ENCODE assay signal across 12 cellular contexts in genomic region chr19:2275588-2276428, GRCh38. TPM values are rescaled to one million over a fixed set of nuclear protein-coding genes. Genes with fewer than 3 reads are reported as not detected.
DNase-seq lines count a peak whose midpoint lies in the region; ATAC-seq, FAIRE-seq and TF ChIP-seq lines count a peak whose summit lies in the region.
"Had no signal": no experiment of that assay in that cellular context is flagged by ENCODE, and none has a peak within 500 bp of the region (broad histone marks: within the 10 kb centered on the region; RNA-seq: fewer than 3 reads in every experiment).

No MANE protein-coding gene starts in this region.

- no peaks in the 10 kb centered on the region for H3K9me3 Mint-ChIP-seq in natural killer cell treated with Interleukin-12 subunit alpha and Interleukin-12 subunit beta and Interleukin-15 and Interleukin-18, amount 100 ng/mL, for 72 hours
- H3K9me3 Mint-ChIP-seq: activated CD4-positive, alpha-beta memory T cell treated with anti-CD3 and anti-CD28 coated beads, Interleukin-2, amount 10 ng/mL, durations not matched to agents 7 days and 5 days; nephron had no signal

- no peak for ATAC-seq in natural killer cell treated with Interleukin-12 subunit alpha and Interleukin-12 subunit beta and Interleukin-15 and Interleukin-18, amount 100 ng/mL, for 72 hours

- no peak for TF ChIP-seq POLR2A in tibial nerve (IDR thresholded peaks at IDR 0.05)

- H3K27ac ChIP-seq in angular gyrus (ENCODE audit: low read depth, low read length) (peak overlapping the region; percentile 1), tibial nerve (peak overlapping the region in 3 of 4 donors; percentile 17 to 55 (median 26))
- H3K27ac ChIP-seq: KMS-11 had no signal

- H3K4me1 ChIP-seq in tibial nerve: peaks cover 0 to 70% (median 42%) of the 10 kb centered on the region in 4 donors

- no peak overlapping the region for H3K4me3 Mint-ChIP-seq in natural killer cell treated with Interleukin-12 subunit alpha and Interleukin-12 subunit beta and Interleukin-15 and Interleukin-18, amount 100 ng/mL, for 72 hours

- no peaks in the 10 kb centered on the region for H3K27me3 ChIP-seq in tibial nerve

- peak overlapping the region in 1 of 4 donors; percentile 5 for H3K4me3 ChIP-seq in tibial nerve
- H3K4me3 ChIP-seq: GM23248 had no signal

- peaks cover 12% of the 10 kb centered on the region for H3K36me3 Mint-ChIP-seq in natural killer cell treated with Interleukin-12 subunit alpha and Interleukin-12 subunit beta and Interleukin-15 and Interleukin-18, amount 100 ng/mL, for 72 hours

- peaks cover 0 to 34% (median 16%) of the 10 kb centered on the region in 3 donors for H3K36me3 ChIP-seq in tibial nerve

- no peaks in the 10 kb centered on the region for H3K27me3 Mint-ChIP-seq in natural killer cell treated with Interleukin-12 subunit alpha and Interleukin-12 subunit beta and Interleukin-15 and Interleukin-18, amount 100 ng/mL, for 72 hours
- H3K27me3 Mint-ChIP-seq: activated CD4-positive, alpha-beta memory T cell treated with anti-CD3 and anti-CD28 coated beads, Interleukin-2, amount 10 ng/mL, durations not matched to agents 7 days and 5 days had no signal

- H3K27ac Mint-ChIP-seq in natural killer cell treated with Interleukin-12 subunit alpha and Interleukin-12 subunit beta and Interleukin-15 and Interleukin-18, amount 100 ng/mL, for 72 hours: no peak overlapping the region
- H3K27ac Mint-ChIP-seq: activated CD4-positive, alpha-beta memory T cell treated with anti-CD3 and anti-CD28 coated beads, Interleukin-2, amount 10 ng/mL, durations not matched to agents 7 days and 5 days had no signal

- WGBS in tibial nerve, 2 donors: 20 to 58% methylated on average over 8 to 18 of the region's 74 CpGs

- TF ChIP-seq EP300 in tibial nerve (IDR thresholded peaks at IDR 0.05): no peak

- TF ChIP-seq CTCF in tibial nerve (IDR thresholded peaks at IDR 0.05): no peak

- no peaks in the 10 kb centered on the region for H3K9me3 ChIP-seq in tibial nerve

- peak; percentile 48 for DNase-seq in islet precursor cell
- no peak for DNase-seq in tibial nerve (ENCODE audit: low spot score in 2 of 2)
- DNase-seq in natural killer cell treated with Interleukin-12 subunit alpha and Interleukin-12 subunit beta and Interleukin-15 and Interleukin-18, amount 100 ng/mL, for 72 hours (ENCODE audit: low spot score): no peak
- no peak for DNase-seq in RCC 7860 (ENCODE audit: low spot score)
- DNase-seq: activated naive CD4-positive, alpha-beta T cell treated with Interleukin-2 at 50 U/mL for 16 hours had no signal

- H3K4me1 Mint-ChIP-seq in natural killer cell treated with Interleukin-12 subunit alpha and Interleukin-12 subunit beta and Interleukin-15 and Interleukin-18, amount 100 ng/mL, for 72 hours (ENCODE audit: low read depth in 2 of 2): peaks cover 21 to 35% of the 10 kb centered on the region in 2 donors

- FAIRE-seq in RCC 7860 (lab: Jason Lieb, UNC): no peak
- FAIRE-seq: islet of Langerhans had no signal

RNA-seq across cellular contexts. Expression of gene PEAK3, which starts 6.2 kb away (rescaled TPM):
- 1 to 10 TPM in 2 of 4 donors, under 1 TPM in 2; 0.42 to 4.2 (median 2.2) TPM for total RNA-seq in tibial nerve
- 1 to 10 TPM; 2.4 to 8.2 TPM for total RNA-seq in natural killer cell treated with Interleukin-12 subunit alpha and Interleukin-12 subunit beta and Interleukin-15 and Interleukin-18, amount 100 ng/mL, for 72 hours
- total RNA-seq: cerebellum, GM23248 had no signal

RNA-seq across cellular contexts. Expression of gene JSRP1, which starts 19.6 kb away (rescaled TPM):
- not detected for total RNA-seq in tibial nerve
- under 1 TPM in 1 of 2 donors, not detected in 1; 0.73 TPM for total RNA-seq in natural killer cell treated with Interleukin-12 subunit alpha and Interleukin-12 subunit beta and Interleukin-15 and Interleukin-18, amount 100 ng/mL, for 72 hours
- total RNA-seq: cerebellum, GM23248 had no signal

RNA-seq across cellular contexts. Expression of gene AMH, which starts 26.7 kb away (rescaled TPM):
- 1 to 10 TPM in 2 of 4 donors, under 1 TPM in 1, not detected in 1; 0.59 to 5.4 (median 2.1) TPM for total RNA-seq in tibial nerve
- total RNA-seq in natural killer cell treated with Interleukin-12 subunit alpha and Interleukin-12 subunit beta and Interleukin-15 and Interleukin-18, amount 100 ng/mL, for 72 hours: 1 to 10 TPM; 2.8 to 3.5 TPM
- total RNA-seq: GM23248 had no signal

RNA-seq across cellular contexts. Expression of gene LINGO3, which starts 32.1 kb away (rescaled TPM):
- under 1 TPM in 1 of 4 donors, not detected in 3; 0.39 TPM for total RNA-seq in tibial nerve
- under 1 TPM; 0.20 to 0.21 TPM for total RNA-seq in natural killer cell treated with Interleukin-12 subunit alpha and Interleukin-12 subunit beta and Interleukin-15 and Interleukin-18, amount 100 ng/mL, for 72 hours
- total RNA-seq: GM23248 had no signal

RNA-seq across cellular contexts. Expression of gene SF3A2, which starts 39.2 kb away (rescaled TPM):
- total RNA-seq in tibial nerve: 10 to 100 TPM; 21.4 to 84.0 (median 51.8) TPM
- total RNA-seq in natural killer cell treated with Interleukin-12 subunit alpha and Interleukin-12 subunit beta and Interleukin-15 and Interleukin-18, amount 100 ng/mL, for 72 hours: 100 to 1,000 TPM in 1 of 2 donors, 10 to 100 TPM in 1; 99.2 to 192 TPM
